Comparison of ENCODE assay signal across 23 cellular contexts in genomic region chr12:116018282-116018681, GRCh38.
A peak's percentile ranks its signal among the peaks of the same experiment; 100 is the strongest.
DNase-seq lines count a peak whose midpoint lies in the region; ATAC-seq, FAIRE-seq and TF ChIP-seq lines count a peak whose summit lies in the region.
"Had no signal": no experiment of that assay in that cellular context is flagged by ENCODE, and none has a peak within 500 bp of the region (broad histone marks: within the 10 kb centered on the region; RNA-seq: fewer than 3 reads in every experiment).

No MANE protein-coding gene starts in this region.

- ATAC-seq in body of pancreas (peak; percentile 68), pancreas (peak; percentile 63 to 85 (median 77)), gastroesophageal sphincter (no peak)
- ATAC-seq: GM12878 had no signal

- WGBS in body of pancreas, 2 donors: 6% methylated on average over 2 of the region's 2 CpGs
- WGBS in pancreas, 2 donors: 9% methylated on average over 2 of the region's 2 CpGs
- whole genome bisulfite sequencing in gastroesophageal sphincter (ENCODE audit: low coverage in 1 of 2), 2 donors: 17 to 31% methylated on average over 2 of the region's 2 CpGs

- H3K4me1 ChIP-seq in body of pancreas (peaks cover 21% of the 10 kb centered on the region), pancreas (peaks cover 9 to 17% (median 13%) of the 10 kb centered on the region in 3 donors), A673 (ENCODE audit: insufficient read depth, low read length, poor library complexity, severe bottlenecking) (peaks cover 1% of the 10 kb centered on the region), gastroesophageal sphincter (peaks cover 0 to 34% (median 4%) of the 10 kb centered on the region in 3 donors)
- H3K4me1 ChIP-seq: BLaER1, Caco-2, Peyer's patch, SJCRH30 had no signal

- H3K9me3 ChIP-seq in body of pancreas (no peaks in the 10 kb centered on the region), pancreas (no peaks in the 10 kb centered on the region), A673 (ENCODE audit: low read depth, low read length, poor library complexity, severe bottlenecking) (no peaks in the 10 kb centered on the region), gastroesophageal sphincter (no peaks in the 10 kb centered on the region)
- H3K9me3 ChIP-seq: BLaER1, Caco-2, Peyer's patch, SJCRH30 had no signal

- TF ChIP-seq POLR2A in body of pancreas (IDR thresholded peaks at IDR 0.05) (no peak), gastroesophageal sphincter (IDR thresholded peaks at IDR 0.05) (no peak)

- BruUV-seq in A673 (replicated peaks; lab: Mats Ljungman, UMichigan): no TSS peak

- peak; percentile 16 for DNase-seq in EH (ENCODE audit: low read depth)
- peak; percentile 86 for DNase-seq in LNCaP clone FGC (ENCODE audit: low read depth)
- DNase-seq in body of pancreas: peak in 2 of 4 donors; percentile 30 to 58
- DNase-seq in pancreas: no peak
- DNase-seq in A673 (ENCODE audit: low spot score): no peak
- DNase-seq in Ammon's horn (ENCODE audit: low spot score): no peak
- DNase-seq: Caco-2; CD4-positive, alpha-beta memory T cell; DMS 273 treated with DMSO at 0.1 percent for 48 hours; DMS79 treated with DMSO at 0.1 percent for 48 hours; GOT3; HCEC 1CT; NCI-H1105 treated with DMSO at 0.1 percent for 48 hours; NCI-H2029 treated with DMSO at 0.1 percent for 48 hours; NCI-H510A; NK-92 treated with Interleukin-12 subunit alpha and Interleukin-12 subunit beta, amount 100 ng/mL, for 24 hours; Peyer's patch; SJCRH30 had no signal

- CTCF ChIA-PET in A673 (lab: Charles Lee): no interaction called here

- TF ChIP-seq CTCF in LNCaP clone FGC (IDR thresholded peaks at IDR 0.05; ENCODE audit: control insufficient read depth, extremely low read depth, insufficient read depth): no peak
- TF ChIP-seq CTCF in body of pancreas (IDR thresholded peaks at IDR 0.05): no peak
- TF ChIP-seq CTCF in pancreas (IDR thresholded peaks at IDR 0.05): no peak
- no peak for TF ChIP-seq CTCF in A673 (conservative IDR thresholded peaks at IDR 0.05; ENCODE audit: low read depth, low read length)
- no peak for TF ChIP-seq CTCF in gastroesophageal sphincter (IDR thresholded peaks at IDR 0.05)

- H3K4me3 ChIP-seq in LNCaP clone FGC (ENCODE audit: low read depth, low read length): no peak overlapping the region
- no peak overlapping the region for H3K4me3 ChIP-seq in body of pancreas
- no peak overlapping the region for H3K4me3 ChIP-seq in pancreas
- H3K4me3 ChIP-seq in A673 (ENCODE audit: low read depth, low read length, poor library complexity, severe bottlenecking): no peak overlapping the region
- H3K4me3 ChIP-seq in gastroesophageal sphincter: no peak overlapping the region
- H3K4me3 ChIP-seq: BLaER1, GM12878, Peyer's patch, SJCRH30 had no signal

- H3K27ac ChIP-seq in body of pancreas (no peak overlapping the region), pancreas (no peak overlapping the region), A673 (ENCODE audit: low read depth, low read length, poor library complexity, severe bottlenecking) (no peak overlapping the region), gastroesophageal sphincter (no peak overlapping the region)
- H3K27ac ChIP-seq: BLaER1, HL-60, KMS-11, Peyer's patch, SJCRH30 had no signal

- FAIRE-seq in pancreas (lab: Jason Lieb, UNC): no peak
- FAIRE-seq: GM12878 had no signal

- no peak for TF ChIP-seq EP300 in gastroesophageal sphincter (IDR thresholded peaks at IDR 0.05)

- intact Hi-C loops in body of pancreas (cut with DNase I): loop anchor here (10.0 kb wide), 1 partner anchor 217 kb away; no protein-coding TSS in a partner anchor
- intact Hi-C loops in pancreas (cut with DNase I): no loop called here
- intact Hi-C loops in A673 (cut with micrococcal nuclease; ENCODE audit: unreplicated experiment): loop anchor here (5.0 kb wide), 2 partner anchors 104 to 124 kb away; no protein-coding TSS in a partner anchor

- H3K36me3 ChIP-seq in body of pancreas (replicated peaks in 1 of 2; ENCODE audit: insufficient read depth in 1 of 2, low read depth in 2 of 2) (peaks cover 0 to 7% of the 10 kb centered on the region in 2 donors), pancreas (no peaks in the 10 kb centered on the region), A673 (ENCODE audit: insufficient read depth, low read length, poor library complexity, severe bottlenecking) (peaks cover 11% of the 10 kb centered on the region), gastroesophageal sphincter (peaks cover 3 to 30% of the 10 kb centered on the region in 2 donors)

- no peaks in the 10 kb centered on the region for H3K27me3 ChIP-seq in body of pancreas
- no peaks in the 10 kb centered on the region for H3K27me3 ChIP-seq in pancreas
- no peaks in the 10 kb centered on the region for H3K27me3 ChIP-seq in A673 (replicated peaks; ENCODE audit: insufficient read depth, low read depth, low read length, poor library complexity)
- H3K27me3 ChIP-seq in gastroesophageal sphincter: no peaks in the 10 kb centered on the region
- H3K27me3 ChIP-seq: BLaER1, Peyer's patch, SJCRH30 had no signal

- POLR2A ChIA-PET in A673 (lab: Charles Lee; ENCODE audit: low non-redundant PET): no interaction called here

Comparison
In these comparisons a context has a peak if more than half of its experiments do, and no peak if none do; other contexts are left out.
1. DNase-seq: peak in EH (single experiment) and LNCaP clone FGC (single experiment); none in pancreas (0 of 6), A673 (single experiment) and Ammon's horn (single experiment).
2. intact Hi-C loops: an anchor here in body of pancreas (10.0 kb wide) and A673 (5.0 kb wide); none called in pancreas.